ENCODE assay signal across 19 cellular contexts in the genomic region with DNA sequence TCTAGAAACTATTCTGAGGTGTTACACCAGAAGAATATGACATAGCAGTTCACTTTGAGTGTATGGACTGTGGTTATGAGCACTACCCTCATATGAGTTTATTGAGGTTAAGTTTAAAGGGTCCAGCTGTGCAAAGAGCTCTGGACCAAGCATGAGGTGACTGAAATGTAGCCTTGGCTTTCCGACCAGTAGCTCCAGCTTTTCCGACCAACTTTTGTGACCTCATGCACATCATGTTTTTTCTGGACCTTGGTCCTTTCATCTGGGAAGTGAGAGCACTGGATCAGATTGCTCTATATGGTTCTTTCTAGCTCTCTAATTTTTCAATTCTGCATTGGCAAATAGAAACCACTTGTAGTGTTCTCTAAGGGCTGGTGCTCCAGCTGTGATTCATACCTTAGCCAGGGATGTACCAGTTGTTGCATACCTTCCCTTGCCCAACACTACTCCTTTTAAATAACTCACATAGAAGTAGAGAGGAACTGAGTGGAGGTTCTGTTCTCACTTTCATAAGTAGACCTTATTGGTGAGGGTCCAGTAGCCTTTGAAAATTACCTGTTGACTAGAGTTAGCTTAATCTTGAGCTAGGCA. TPM values are rescaled to one million over a fixed set of nuclear protein-coding genes. Genes with fewer than 3 reads are reported as not detected.
"Had no signal": no experiment of that assay in that cellular context is flagged by ENCODE, and none has a peak within 500 bp of the region (broad histone marks: within the 10 kb centered on the region; RNA-seq: fewer than 3 reads in every experiment).

No MANE protein-coding gene starts in this region.

- H3K36me3 ChIP-seq: neural progenitor cell, ovary had no signal

- H2AFZ ChIP-seq: neural progenitor cell had no signal

- ATAC-seq: activated CD8-positive, alpha-beta T cell treated with anti-CD3 and anti-CD28 coated beads for 36 hours; effector memory CD8-positive, alpha-beta T cell; stimulated activated naive B cell treated with anti-CD40 and anti-IgM and Interleukin-4, amounts not matched to agents 10 μg/mL and 1 μg/mL and 100 μg/mL, for 72 hours had no signal

- H3K4me3 Mint-ChIP-seq: activated CD8-positive, alpha-beta T cell treated with anti-CD3 and anti-CD28 coated beads for 36 hours; activated naive CD8-positive, alpha-beta T cell; effector memory CD8-positive, alpha-beta T cell; neural progenitor cell; stimulated activated naive B cell treated with anti-CD40 and anti-IgM and Interleukin-4, amounts not matched to agents 10 μg/mL and 1 μg/mL and 100 μg/mL, for 72 hours had no signal

- H3K4me1 ChIP-seq: neural progenitor cell had no signal

- DNase-seq: activated CD4-positive, alpha-beta T cell treated with anti-CD3 and anti-CD28 coated beads for 4 hours; activated CD8-positive, alpha-beta T cell treated with anti-CD3 and anti-CD28 coated beads for 36 hours; activated gamma-delta T cell treated with Interleukin-2 at 50 U/mL for 16 hours; activated T-cell treated with anti-CD3 and anti-CD28 coated beads, Interleukin-2, amount 50 U/mL, for 48 hours; amygdala; dermis blood vessel endothelial cell; effector memory CD8-positive, alpha-beta T cell; foreskin melanocyte; head of caudate nucleus; mammary epithelial cell; ovary; stimulated activated CD4-positive, alpha-beta T cell treated with anti-CD3 and anti-CD28 coated beads, Interleukin-2, amount 100 ng/mL, for 48 hours; stimulated activated naive B cell treated with anti-CD40 and anti-IgM and Interleukin-4, amounts not matched to agents 10 μg/mL and 1 μg/mL and 100 μg/mL, for 72 hours; substantia nigra; T-helper 2 cell; trophoblast cell had no signal

- H3K4me3 ChIP-seq: neural progenitor cell, ovary had no signal

- H3K27ac Mint-ChIP-seq: activated CD8-positive, alpha-beta T cell treated with anti-CD3 and anti-CD28 coated beads for 36 hours; activated naive CD8-positive, alpha-beta T cell; effector memory CD8-positive, alpha-beta T cell; neural progenitor cell; stimulated activated naive B cell treated with anti-CD40 and anti-IgM and Interleukin-4, amounts not matched to agents 10 μg/mL and 1 μg/mL and 100 μg/mL, for 72 hours had no signal

- H3K27ac ChIP-seq: epithelial cell of prostate, neural progenitor cell, ovary had no signal

- H3K4me2 ChIP-seq: neural progenitor cell had no signal

- H3K27me3 ChIP-seq: neural progenitor cell, ovary had no signal

- H3K36me3 Mint-ChIP-seq: activated naive CD8-positive, alpha-beta T cell; neural progenitor cell; stimulated activated naive B cell treated with anti-CD40 and anti-IgM and Interleukin-4, amounts not matched to agents 10 μg/mL and 1 μg/mL and 100 μg/mL, for 72 hours had no signal

- H3K9me3 Mint-ChIP-seq: activated CD8-positive, alpha-beta T cell treated with anti-CD3 and anti-CD28 coated beads for 36 hours; effector memory CD8-positive, alpha-beta T cell; neural progenitor cell; stimulated activated naive B cell treated with anti-CD40 and anti-IgM and Interleukin-4, amounts not matched to agents 10 μg/mL and 1 μg/mL and 100 μg/mL, for 72 hours had no signal

- H3K9me3 ChIP-seq: ovary had no signal

- H3K4me1 Mint-ChIP-seq: neural progenitor cell; stimulated activated naive B cell treated with anti-CD40 and anti-IgM and Interleukin-4, amounts not matched to agents 10 μg/mL and 1 μg/mL and 100 μg/mL, for 72 hours had no signal

RNA-seq across cellular contexts. Expression of a gene that starts 16.6 kb away (rescaled TPM):
- total RNA-seq: mammary epithelial cell had no signal
- polyA plus RNA-seq: mammary epithelial cell had no signal
